ENCODE assay signal across 17 cellular contexts in genomic region chr10:74816824-74817498, GRCh38. TPM values are rescaled to one million over a fixed set of nuclear protein-coding genes. Genes with fewer than 3 reads are reported as not detected.
DNase-seq lines count a peak whose midpoint lies in the region; ATAC-seq, FAIRE-seq and TF ChIP-seq lines count a peak whose summit lies in the region.
"Had no signal": no experiment of that assay in that cellular context is flagged by ENCODE, and none has a peak within 500 bp of the region (broad histone marks: within the 10 kb centered on the region; RNA-seq: fewer than 3 reads in every experiment).

No MANE protein-coding gene starts in this region.

- H3K27ac ChIP-seq in GM23338 (ENCODE audit: low read depth): no peak overlapping the region
- H3K27ac ChIP-seq: SK-N-MC had no signal

- H3K36me3 ChIP-seq in GM23338 (ENCODE audit: insufficient read depth): no peaks in the 10 kb centered on the region
- H3K36me3 ChIP-seq: HAP-1 had no signal

- H3K4me2 ChIP-seq in GM23338: no peak overlapping the region

- no peak for TF ChIP-seq RAD21 in Ishikawa (IDR thresholded peaks at IDR 0.05; ENCODE audit: low read depth)

- peak; percentile 13 for FAIRE-seq in urothelium cell line (lab: Jason Lieb, UNC)
- FAIRE-seq: D721Med had no signal

- no peak for DNase-seq in activated CD8-positive, alpha-beta T cell treated with anti-CD3 and anti-CD28 coated beads for 36 hours
- DNase-seq in activated CD8-positive, alpha-beta T cell treated with anti-CD3 and anti-CD28 coated beads, Interleukin-2, amount 10 ng/mL, durations not matched to agents 7 days and 5 days: no peak
- DNase-seq in WTC11 (ENCODE audit: low spot score): no peak
- no peak for DNase-seq in urothelium cell line (ENCODE audit: low spot score)
- no peak for DNase-seq in GM23338 (ENCODE audit: low spot score)
- no peak for DNase-seq in activated naive CD4-positive, alpha-beta T cell treated with anti-CD3 and anti-CD28 coated beads, Interleukin-2, amount 10 ng/mL, durations not matched to agents 7 days and 5 days
- DNase-seq: CD8-positive, alpha-beta T cell; KBM-7; NCI-H1930; NCI-H226; NCI-H526 treated with DMSO at 0.1 percent for 48 hours had no signal

- CTCF ChIA-PET in activated CD8-positive, alpha-beta T cell treated with anti-CD3 and anti-CD28 coated beads for 36 hours (lab: Charles Lee): no interaction called here
- CTCF ChIA-PET in activated CD8-positive, alpha-beta T cell treated with anti-CD3 and anti-CD28 coated beads, Interleukin-2, amount 10 ng/mL, durations not matched to agents 7 days and 5 days (lab: Charles Lee): no interaction called here
- CTCF ChIA-PET in WTC11 (lab: Charles Lee): no interaction called here
- CTCF ChIA-PET in activated naive CD4-positive, alpha-beta T cell treated with anti-CD3 and anti-CD28 coated beads, Interleukin-2, amount 10 ng/mL, durations not matched to agents 7 days and 5 days (lab: Charles Lee): no interaction called here

- H3F3A ChIP-seq in GM23338 (replicated peaks; ENCODE audit: low read depth): peaks cover 13% of the 10 kb centered on the region; the same call in 1 of the 2 replicates

- H3K4me1 ChIP-seq in GM23338 (ENCODE audit: insufficient read depth): peaks cover 6% of the 10 kb centered on the region; the same call in 1 of the 2 replicates
- H3K4me1 ChIP-seq: HAP-1 had no signal

- H3K4me1 Mint-ChIP-seq in activated CD8-positive, alpha-beta T cell treated with anti-CD3 and anti-CD28 coated beads for 36 hours (ENCODE audit: low read depth): peaks cover 7% of the 10 kb centered on the region
- H3K4me1 Mint-ChIP-seq in activated CD8-positive, alpha-beta T cell treated with anti-CD3 and anti-CD28 coated beads, Interleukin-2, amount 10 ng/mL, durations not matched to agents 7 days and 5 days (ENCODE audit: low read depth): peaks cover 11% of the 10 kb centered on the region
- H3K4me1 Mint-ChIP-seq in WTC11 (peaks cover 12% of the 10 kb centered on the region), GM23338 (peaks cover 9% of the 10 kb centered on the region; the same call in 2 of the 3 replicates)
- peaks cover 9% of the 10 kb centered on the region for H3K4me1 Mint-ChIP-seq in activated naive CD4-positive, alpha-beta T cell treated with anti-CD3 and anti-CD28 coated beads, Interleukin-2, amount 10 ng/mL, durations not matched to agents 7 days and 5 days

- no peak overlapping the region for H3K4me3 Mint-ChIP-seq in activated CD8-positive, alpha-beta T cell treated with anti-CD3 and anti-CD28 coated beads for 36 hours
- no peak overlapping the region for H3K4me3 Mint-ChIP-seq in activated CD8-positive, alpha-beta T cell treated with anti-CD3 and anti-CD28 coated beads, Interleukin-2, amount 10 ng/mL, durations not matched to agents 7 days and 5 days
- H3K4me3 Mint-ChIP-seq in WTC11: no peak overlapping the region
- no peak overlapping the region for H3K4me3 Mint-ChIP-seq in GM23338
- no peak overlapping the region for H3K4me3 Mint-ChIP-seq in activated naive CD4-positive, alpha-beta T cell treated with anti-CD3 and anti-CD28 coated beads, Interleukin-2, amount 10 ng/mL, durations not matched to agents 7 days and 5 days
- H3K4me3 Mint-ChIP-seq: CD8-positive, alpha-beta T cell; T-helper 1 cell treated with Interleukin-12 subunit alpha and Interleukin-12 subunit beta and Interleukin-4 antibody, amounts not matched to agents 30 μg/mL and 1 μg/mL, for 36 hours had no signal

- H4K20me1 ChIP-seq in GM23338 (replicated peaks; ENCODE audit: insufficient read depth): no peaks in the 10 kb centered on the region

- POLR2A ChIA-PET in activated CD8-positive, alpha-beta T cell treated with anti-CD3 and anti-CD28 coated beads for 36 hours (lab: Charles Lee): no interaction called here
- POLR2A ChIA-PET in activated CD8-positive, alpha-beta T cell treated with anti-CD3 and anti-CD28 coated beads, Interleukin-2, amount 10 ng/mL, durations not matched to agents 7 days and 5 days (lab: Charles Lee): interaction anchor here (0.7 kb wide), 1 partner anchor 453 kb away, joined by 3 read pairs; no protein-coding TSS in a partner anchor
- POLR2A ChIA-PET in WTC11 (lab: Charles Lee): no interaction called here

- H2AFZ ChIP-seq in GM23338: no peak overlapping the region

- peaks cover 3% of the 10 kb centered on the region for H3K36me3 Mint-ChIP-seq in activated CD8-positive, alpha-beta T cell treated with anti-CD3 and anti-CD28 coated beads for 36 hours (ENCODE audit: low read depth)
- H3K36me3 Mint-ChIP-seq in activated CD8-positive, alpha-beta T cell treated with anti-CD3 and anti-CD28 coated beads, Interleukin-2, amount 10 ng/mL, durations not matched to agents 7 days and 5 days (ENCODE audit: low read depth): peaks cover 11% of the 10 kb centered on the region
- H3K36me3 Mint-ChIP-seq in WTC11: peaks cover 13% of the 10 kb centered on the region
- peaks cover 3% of the 10 kb centered on the region; the same call in 1 of the 3 replicates for H3K36me3 Mint-ChIP-seq in GM23338 (ENCODE audit: low read depth)
- H3K36me3 Mint-ChIP-seq in activated naive CD4-positive, alpha-beta T cell treated with anti-CD3 and anti-CD28 coated beads, Interleukin-2, amount 10 ng/mL, durations not matched to agents 7 days and 5 days: peaks cover 4% of the 10 kb centered on the region
- H3K36me3 Mint-ChIP-seq: CD8-positive, alpha-beta T cell had no signal

- no peaks in the 10 kb centered on the region for H3K79me2 ChIP-seq in GM23338 (replicated peaks; ENCODE audit: insufficient read depth)

- no peak overlapping the region for H3K4me3 ChIP-seq in GM23338
- H3K4me3 ChIP-seq: HAP-1, SK-N-MC had no signal

- H3K9me2 ChIP-seq in GM23338 (ENCODE audit: insufficient read depth): no peaks in the 10 kb centered on the region

- no peaks in the 10 kb centered on the region for H3K27me3 Mint-ChIP-seq in activated CD8-positive, alpha-beta T cell treated with anti-CD3 and anti-CD28 coated beads for 36 hours
- no peaks in the 10 kb centered on the region for H3K27me3 Mint-ChIP-seq in activated CD8-positive, alpha-beta T cell treated with anti-CD3 and anti-CD28 coated beads, Interleukin-2, amount 10 ng/mL, durations not matched to agents 7 days and 5 days (ENCODE audit: low read depth)
- H3K27me3 Mint-ChIP-seq in WTC11 (ENCODE audit: low read depth) (peaks cover 5% of the 10 kb centered on the region), GM23338 (ENCODE audit: insufficient read depth, low read depth, poor library complexity) (peaks cover 8% of the 10 kb centered on the region)
- no peaks in the 10 kb centered on the region for H3K27me3 Mint-ChIP-seq in activated naive CD4-positive, alpha-beta T cell treated with anti-CD3 and anti-CD28 coated beads, Interleukin-2, amount 10 ng/mL, durations not matched to agents 7 days and 5 days

- peak overlapping the region; percentile 64 for H3K27ac Mint-ChIP-seq in activated CD8-positive, alpha-beta T cell treated with anti-CD3 and anti-CD28 coated beads for 36 hours
- no peak overlapping the region for H3K27ac Mint-ChIP-seq in activated CD8-positive, alpha-beta T cell treated with anti-CD3 and anti-CD28 coated beads, Interleukin-2, amount 10 ng/mL, durations not matched to agents 7 days and 5 days
- no peak overlapping the region for H3K27ac Mint-ChIP-seq in WTC11
- H3K27ac Mint-ChIP-seq in GM23338: no peak overlapping the region
- no peak overlapping the region for H3K27ac Mint-ChIP-seq in activated naive CD4-positive, alpha-beta T cell treated with anti-CD3 and anti-CD28 coated beads, Interleukin-2, amount 10 ng/mL, durations not matched to agents 7 days and 5 days
- H3K27ac Mint-ChIP-seq: CD8-positive, alpha-beta T cell; T-helper 1 cell treated with Interleukin-12 subunit alpha and Interleukin-12 subunit beta and Interleukin-4 antibody, amounts not matched to agents 30 μg/mL and 1 μg/mL, for 36 hours had no signal

- peaks cover 9% of the 10 kb centered on the region for H3K9me3 Mint-ChIP-seq in activated CD8-positive, alpha-beta T cell treated with anti-CD3 and anti-CD28 coated beads for 36 hours
- peaks cover 10% of the 10 kb centered on the region for H3K9me3 Mint-ChIP-seq in activated CD8-positive, alpha-beta T cell treated with anti-CD3 and anti-CD28 coated beads, Interleukin-2, amount 10 ng/mL, durations not matched to agents 7 days and 5 days (ENCODE audit: insufficient read depth)
- H3K9me3 Mint-ChIP-seq in WTC11 (peaks cover 14% of the 10 kb centered on the region), GM23338 (peaks cover 16% of the 10 kb centered on the region; the same call in 2 of the 3 replicates)
- H3K9me3 Mint-ChIP-seq in activated naive CD4-positive, alpha-beta T cell treated with anti-CD3 and anti-CD28 coated beads, Interleukin-2, amount 10 ng/mL, durations not matched to agents 7 days and 5 days: peaks cover 11% of the 10 kb centered on the region

- no peak for TF ChIP-seq CTCF in activated CD8-positive, alpha-beta T cell treated with anti-CD3 and anti-CD28 coated beads for 36 hours (IDR thresholded peaks at IDR 0.05)
- TF ChIP-seq CTCF in WTC11 (IDR thresholded peaks at IDR 0.05) (no peak), GM23338 (conservative IDR thresholded peaks at IDR 0.05; ENCODE audit: low read depth in 2 of 2) (no peak)

- intact Hi-C loops in activated CD8-positive, alpha-beta T cell treated with anti-CD3 and anti-CD28 coated beads for 36 hours (cut with micrococcal nuclease): no loop called here

- ATAC-seq in activated CD8-positive, alpha-beta T cell treated with anti-CD3 and anti-CD28 coated beads for 36 hours: peak; percentile 27
- ATAC-seq in activated CD8-positive, alpha-beta T cell treated with anti-CD3 and anti-CD28 coated beads, Interleukin-2, amount 10 ng/mL, durations not matched to agents 7 days and 5 days: no peak
- ATAC-seq in WTC11: no peak
- ATAC-seq in GM23338: no peak
- ATAC-seq: CD8-positive, alpha-beta T cell; Right ventricle myocardium inferior had no signal

- TF ChIP-seq EP300 in Ishikawa (IDR thresholded peaks at IDR 0.05; ENCODE audit: borderline replicate concordance): no peak

- 0 out of 2 replicates have a peak, but pooled peaks cover 15% of the 10 kb centered on the region for H3K27me3 ChIP-seq in GM23338 (ENCODE audit: insufficient read depth)

TF ChIP-seq in Ishikawa, 13 proteins besides CTCF, POLR2A, EP300 and RAD21 (continues in another document):
- TF ChIP-seq FOXM1 (IDR thresholded peaks at IDR 0.05; ENCODE audit: borderline replicate concordance, low read depth) (no peak), CEBPB (IDR thresholded peaks at IDR 0.05) (no peak)

TF ChIP-seq in WTC11, 78 proteins besides CTCF, POLR2A, EP300 and RAD21:
- TF ChIP-seq ZNF317 (CRISPR knock-in tag; IDR thresholded peaks at IDR 0.05; ENCODE audit: borderline replicate concordance, low read depth) (peak; percentile 100), TP53 (CRISPR knock-in tag; IDR thresholded peaks at IDR 0.05) (no peak)

TF ChIP-seq in GM23338, 12 proteins besides CTCF, POLR2A, EP300 and RAD21 (continues in another document):
- TF ChIP-seq POLR2AphosphoS5 (IDR thresholded peaks at IDR 0.05; ENCODE audit: low read depth) (no peak), STAT1 (IDR thresholded peaks at IDR 0.05; ENCODE audit: unreplicated experiment) (no peak)

RNA-seq across cellular contexts. Expression of gene KAT6B, which starts 9.4 kb away (rescaled TPM):
- total RNA-seq in activated CD8-positive, alpha-beta T cell treated with anti-CD3 and anti-CD28 coated beads for 36 hours: 10 to 100 TPM; 22.8 to 24.8 TPM
- total RNA-seq in activated CD8-positive, alpha-beta T cell treated with anti-CD3 and anti-CD28 coated beads, Interleukin-2, amount 10 ng/mL, durations not matched to agents 7 days and 5 days: 10 to 100 TPM; 40.3 to 43.1 TPM
- 18.5 to 24.2 TPM (median 19.8 TPM) in 3 replicates for total RNA-seq in WTC11 (2021)
- total RNA-seq in GM23338 (2014; rRNA removed; shearing (Covaris generic)): 27.0 and 31.4 TPM in 2 replicates
- 15.4 and 21.3 TPM in 2 replicates for polyA plus RNA-seq in GM23338 (2016; fragmentation: Nextera tagmentation; extraction: Ambion mirVana)
